ENCODE assay signal across 8 cellular contexts in the genomic region with DNA sequence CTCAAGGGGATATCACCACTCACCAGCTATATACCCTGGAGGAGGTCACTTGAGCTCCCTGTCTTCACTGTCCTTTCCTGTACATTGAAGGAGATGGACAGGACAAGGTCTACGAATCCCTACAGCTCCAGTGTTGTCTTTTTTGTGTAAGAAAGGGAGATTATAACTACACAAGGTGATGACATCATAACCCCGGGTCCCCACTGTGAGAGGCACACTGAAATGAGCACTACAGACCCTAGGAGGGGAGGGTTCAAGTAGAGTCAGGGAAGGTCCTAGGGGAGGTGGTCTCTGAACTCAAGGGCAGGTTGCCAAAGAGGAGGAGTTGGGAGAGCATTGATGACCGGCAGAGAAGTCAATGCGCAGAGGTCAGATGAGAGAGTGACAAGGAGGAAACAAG.
"Had no signal": no experiment of that assay in that cellular context is flagged by ENCODE, and none has a peak within 500 bp of the region (broad histone marks: within the 10 kb centered on the region; RNA-seq: fewer than 3 reads in every experiment).

No MANE protein-coding gene starts in this region.

- DNase-seq: GDM1, GF-D8 had no signal

- ATAC-seq: GM12878 had no signal

- FAIRE-seq: G401.6, GM12878, GM12891, GM12892, GM18507, GM19239 had no signal

- H3K4me3 ChIP-seq: GM12878 had no signal
